10 cellular contexts compared by ENCODE assay signal in genomic region chr12:23083267-23083666, GRCh38.
DNase-seq lines count a peak whose midpoint lies in the region; ATAC-seq, FAIRE-seq and TF ChIP-seq lines count a peak whose summit lies in the region.
"Had no signal": no experiment of that assay in that cellular context is flagged by ENCODE, and none has a peak within 500 bp of the region (broad histone marks: within the 10 kb centered on the region; RNA-seq: fewer than 3 reads in every experiment).

No MANE protein-coding gene starts in this region.

- no peak overlapping the region for H3K27ac Mint-ChIP-seq in T-helper 2 cell treated with Interferon-gamma antibody and Interleukin-4, amounts not matched to agents 5 μg/mL and 100 μg/mL, for 36 hours
- H3K27ac Mint-ChIP-seq: activated B cell treated with CpG ODN at 0.5 μM for 24 hours; CD4-positive, CD25-positive, alpha-beta regulatory T cell had no signal

- no peaks in the 10 kb centered on the region for H3K27me3 ChIP-seq in bronchial epithelial cell (ENCODE audit: control insufficient read depth, insufficient read depth, low read length)

- H3K36me3 Mint-ChIP-seq in T-helper 2 cell treated with Interferon-gamma antibody and Interleukin-4, amounts not matched to agents 5 μg/mL and 100 μg/mL, for 36 hours (ENCODE audit: low read depth): no peaks in the 10 kb centered on the region
- H3K36me3 Mint-ChIP-seq: CD4-positive, CD25-positive, alpha-beta regulatory T cell had no signal

- peak; percentile 86 for ATAC-seq in GM19463 (IDR thresholded peaks at IDR 0.05; ENCODE audit: unreplicated experiment)

- TF ChIP-seq CTCF in bronchial epithelial cell (IDR thresholded peaks at IDR 0.05; ENCODE audit: insufficient read depth, low read length, severe bottlenecking): no peak

- H3K27me3 Mint-ChIP-seq in T-helper 2 cell treated with Interferon-gamma antibody and Interleukin-4, amounts not matched to agents 5 μg/mL and 100 μg/mL, for 36 hours (ENCODE audit: low read depth): no peaks in the 10 kb centered on the region
- H3K27me3 Mint-ChIP-seq: activated B cell treated with CpG ODN at 0.5 μM for 24 hours; CD4-positive, CD25-positive, alpha-beta regulatory T cell had no signal

- peak; percentile 36 for DNase-seq in AG08396 (ENCODE audit: low spot score)
- DNase-seq in HS-27A (ENCODE audit: low read depth): peak; percentile 97
- DNase-seq in bronchial epithelial cell (ENCODE audit: low read depth): peak; percentile 95
- no peak for DNase-seq in T-helper 2 cell treated with Interferon-gamma antibody and Interleukin-4, amounts not matched to agents 5 μg/mL and 100 μg/mL, for 36 hours (ENCODE audit: low spot score)
- DNase-seq in epidermal melanocyte (ENCODE audit: insufficient read length, low spot score): no peak
- no peak for DNase-seq in NCI-H526 (lab: John Stamatoyannopoulos, UW)
- no peak for DNase-seq in NCI-H128 (lab: John Stamatoyannopoulos, UW; ENCODE audit: unreplicated experiment)
- DNase-seq: activated B cell treated with CpG ODN at 0.5 μM for 24 hours; CD4-positive, CD25-positive, alpha-beta regulatory T cell had no signal

- no peaks in the 10 kb centered on the region for H3K4me1 Mint-ChIP-seq in T-helper 2 cell treated with Interferon-gamma antibody and Interleukin-4, amounts not matched to agents 5 μg/mL and 100 μg/mL, for 36 hours (ENCODE audit: low read depth)
- H3K4me1 Mint-ChIP-seq: activated B cell treated with CpG ODN at 0.5 μM for 24 hours had no signal

- peaks cover 6% of the 10 kb centered on the region for H3K9me3 Mint-ChIP-seq in T-helper 2 cell treated with Interferon-gamma antibody and Interleukin-4, amounts not matched to agents 5 μg/mL and 100 μg/mL, for 36 hours
- H3K9me3 Mint-ChIP-seq: activated B cell treated with CpG ODN at 0.5 μM for 24 hours had no signal

- H3K4me3 Mint-ChIP-seq in T-helper 2 cell treated with Interferon-gamma antibody and Interleukin-4, amounts not matched to agents 5 μg/mL and 100 μg/mL, for 36 hours: no peak overlapping the region
- H3K4me3 Mint-ChIP-seq: activated B cell treated with CpG ODN at 0.5 μM for 24 hours; CD4-positive, CD25-positive, alpha-beta regulatory T cell had no signal

- no peak for FAIRE-seq in bronchial epithelial cell (lab: Jason Lieb, UNC)

- no peak overlapping the region for H3K4me3 ChIP-seq in bronchial epithelial cell (ENCODE audit: low read depth, low read length)

- no peaks in the 10 kb centered on the region for H3K36me3 ChIP-seq in bronchial epithelial cell (ENCODE audit: control insufficient read depth, insufficient read depth, low read length)

Comparison
In these comparisons a context has a peak if more than half of its experiments do, and no peak if none do; other contexts are left out.
1. DNase-seq: peak in AG08396 (single experiment), HS-27A (single experiment) and bronchial epithelial cell (single experiment); none in T-helper 2 cell treated with Interferon-gamma antibody and Interleukin-4, amounts not matched to agents 5 μg/mL and 100 μg/mL, for 36 hours (single experiment), epidermal melanocyte (single experiment), NCI-H526 (0 of 2) and NCI-H128 (single experiment).